ENCODE assay signal across 7 cellular contexts in the genomic region with DNA sequence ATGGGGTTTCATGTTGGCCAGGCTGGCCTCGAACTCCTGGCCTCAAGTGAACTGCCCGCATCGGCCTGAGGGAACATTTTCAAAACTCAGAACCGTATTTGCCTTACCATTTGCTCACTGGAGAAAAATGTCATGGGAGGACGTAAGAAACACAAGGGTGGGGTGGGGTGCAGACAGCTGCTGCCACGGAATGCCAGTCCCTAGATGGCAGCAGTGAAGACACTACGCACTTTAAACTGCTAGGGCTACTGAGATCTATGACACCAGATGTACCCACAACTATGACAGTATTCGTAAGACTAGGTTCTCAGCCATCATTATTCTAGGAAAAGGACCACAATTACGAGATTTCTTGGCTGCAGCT. TPM values are rescaled to one million over a fixed set of nuclear protein-coding genes. Genes with fewer than 3 reads are reported as not detected.
DNase-seq lines count a peak whose midpoint lies in the region; ATAC-seq, FAIRE-seq and TF ChIP-seq lines count a peak whose summit lies in the region.
"Not testable (repeated sequence)": the region's sequence is repeated elsewhere in the genome, so short reads cannot be mapped to it uniquely, and the experiment has no call there.

No MANE protein-coding gene starts in this region.

- WGBS in sigmoid colon, 2 donors: 1% methylated on average over 9 of the region's 9 CpGs

- H3K36me3 ChIP-seq in bronchial epithelial cell (ENCODE audit: control insufficient read depth, insufficient read depth, low read length): not testable (repeated sequence)
- peaks cover 22 to 47% (median 31%) of the 10 kb centered on the region in 4 donors for H3K36me3 ChIP-seq in sigmoid colon

- peak; percentile 31 for ATAC-seq in HG03060 (IDR thresholded peaks at IDR 0.05; ENCODE audit: low read depth, unreplicated experiment)
- peak; percentile 55 to 57 for ATAC-seq in activated CD4-positive, CD25-positive, alpha-beta regulatory T cell treated with anti-CD3 and anti-CD28 coated beads, Interleukin-2, amount 50 U/mL, for 24 hours

- intact Hi-C loops in sigmoid colon (cut with DNase I): loop anchor here (5.0 kb wide), 2 partner anchors 72 to 147 kb away; partner anchors contain the start of gene TMEM248

- H3K4me3 ChIP-seq in bronchial epithelial cell (ENCODE audit: low read depth, low read length) (peak overlapping the region; percentile 74), sigmoid colon (peak overlapping the region; percentile 72 to 84 (median 80))

- DNase-seq in GM13976 (ENCODE audit: low spot score): not testable (repeated sequence)
- DNase-seq in NCI-H345 (lab: John Stamatoyannopoulos, UW) (peak; percentile 24), bronchial epithelial cell (ENCODE audit: low read depth) (peak; percentile 71), iPS-NIHi11 (ENCODE audit: low spot score) (peak; percentile 11), sigmoid colon (peak; percentile 90)

- H3K9me3 ChIP-seq in sigmoid colon: not testable (repeated sequence)

- in situ Hi-C loops in GM13976 (cut with MboI; ENCODE audit: low sequenced_read_pairs, unreplicated experiment): not testable (repeated sequence)

- TF ChIP-seq EP300 in sigmoid colon (IDR thresholded peaks at IDR 0.05): peak in 2 of 4 donors; percentile 19 to 34

- H3K4me1 ChIP-seq in sigmoid colon: peaks cover 0 to 38% (median 36%) of the 10 kb centered on the region in 4 donors

- peak; percentile 68 for FAIRE-seq in bronchial epithelial cell (lab: Jason Lieb, UNC)

- H3K27ac ChIP-seq in sigmoid colon: peak overlapping the region; percentile 98 to 100 (median 100)

- peak in 1 of 2 donors; percentile 49 for TF ChIP-seq POLR2A in sigmoid colon (IDR thresholded peaks at IDR 0.05)

- not testable (repeated sequence) for H3K27me3 ChIP-seq in bronchial epithelial cell (ENCODE audit: control insufficient read depth, insufficient read depth, low read length); sigmoid colon

- peak; percentile 14 for TF ChIP-seq CTCF in GM13976 (IDR thresholded peaks at IDR 0.05; ENCODE audit: borderline replicate concordance, control extremely low read depth, extremely low read depth, insufficient read depth, missing control alignments)
- peak; percentile 51 for TF ChIP-seq CTCF in bronchial epithelial cell (IDR thresholded peaks at IDR 0.05; ENCODE audit: insufficient read depth, low read length, severe bottlenecking)
- TF ChIP-seq CTCF in sigmoid colon (IDR thresholded peaks at IDR 0.05): not testable (repeated sequence)

RNA-seq across cellular contexts. Expression of gene SBDS, which starts 0.7 kb away (rescaled TPM):
- total RNA-seq in bronchial epithelial cell (108 and 133 TPM in 2 replicates), sigmoid colon (100 to 1,000 TPM; 116 to 190 (median 185) TPM)
- 100 to 1,000 TPM in 2 of 3 donors, 10 to 100 TPM in 1; 94.7 to 266 (median 187) TPM for polyA plus RNA-seq in sigmoid colon

RNA-seq across cellular contexts. Expression of gene TYW1, which starts 2.0 kb away (rescaled TPM):
- total RNA-seq in bronchial epithelial cell: 23.8 and 28.4 TPM in 2 replicates
- 10 to 100 TPM; 14.3 to 47.2 (median 24.0) TPM for total RNA-seq in sigmoid colon
- 10 to 100 TPM in 1 of 3 donors, 1 to 10 TPM in 2; 3.0 to 10.7 (median 6.0) TPM for polyA plus RNA-seq in sigmoid colon
